ENCODE assay signal across 8 cellular contexts in the genomic region with DNA sequence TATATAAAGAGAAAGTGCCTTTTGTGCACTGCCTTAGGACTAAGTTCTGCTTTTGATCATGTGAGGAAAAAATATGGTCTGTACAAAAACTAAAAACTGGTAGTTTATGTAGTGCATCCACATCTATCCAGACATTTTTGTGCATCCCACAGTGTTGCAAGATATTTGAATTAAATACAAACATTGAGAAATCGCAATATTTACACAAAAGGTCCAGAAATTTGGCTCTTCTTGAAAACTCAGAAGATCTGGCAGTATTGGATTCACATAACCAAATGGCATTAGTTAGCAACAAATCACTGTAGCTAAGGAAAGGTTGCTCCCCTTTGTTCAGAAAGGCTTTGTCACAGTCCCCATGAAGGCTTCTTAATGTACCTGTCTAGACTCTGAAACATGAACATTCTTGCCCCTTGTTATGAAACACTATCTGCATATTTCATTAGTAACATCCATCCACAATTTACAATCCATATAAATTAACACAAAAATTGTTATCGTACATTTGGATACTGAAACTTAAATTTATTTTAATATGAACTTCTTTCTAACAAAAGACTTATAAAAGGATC. TPM values are rescaled to one million over a fixed set of nuclear protein-coding genes. Genes with fewer than 3 reads are reported as not detected.
DNase-seq lines count a peak whose midpoint lies in the region; ATAC-seq, FAIRE-seq and TF ChIP-seq lines count a peak whose summit lies in the region.

No MANE protein-coding gene starts in this region.

- no peaks in the 10 kb centered on the region for H3K9me3 ChIP-seq in SK-N-MC (ENCODE audit: low read depth, low read length)
- no peaks in the 10 kb centered on the region for H3K9me3 ChIP-seq in esophagus muscularis mucosa
- H3K9me3 ChIP-seq in ovary: no peaks in the 10 kb centered on the region

- H3K27me3 ChIP-seq in esophagus muscularis mucosa (no peaks in the 10 kb centered on the region), ovary (no peaks in the 10 kb centered on the region)

- TF ChIP-seq EP300 in esophagus muscularis mucosa (IDR thresholded peaks at IDR 0.05): no peak
- TF ChIP-seq EP300 in ovary (IDR thresholded peaks at IDR 0.05): no peak

- no peak for ATAC-seq in GM21423 (IDR thresholded peaks at IDR 0.05; ENCODE audit: unreplicated experiment)

- H3K4me1 ChIP-seq in esophagus muscularis mucosa (peaks cover 14 to 51% (median 43%) of the 10 kb centered on the region in 4 donors), ovary (ENCODE audit: insufficient read depth) (peaks cover 7% of the 10 kb centered on the region)

- H3K9ac ChIP-seq in SK-N-MC (ENCODE audit: insufficient read length): no peak overlapping the region

- peak overlapping the region; percentile 89 for H3K4me3 ChIP-seq in SK-N-MC
- H3K4me3 ChIP-seq in esophagus muscularis mucosa: peak overlapping the region; percentile 2 to 86 (median 76)
- H3K4me3 ChIP-seq in ovary: peak overlapping the region; percentile 64

- TF ChIP-seq CTCF in esophagus muscularis mucosa (IDR thresholded peaks at IDR 0.05) (no peak), ovary (IDR thresholded peaks at IDR 0.05) (no peak)

- H3K27ac ChIP-seq in SK-N-MC (no peak overlapping the region), esophagus muscularis mucosa (replicated peaks in 1 of 4) (no peak overlapping the region), ovary (no peak overlapping the region)

- WGBS in esophagus muscularis mucosa: 96% methylated on average over 2 of the region's 2 CpGs
- WGBS in ovary, 3 donors: 49 to 70% (median 58%) methylated on average over 2 of the region's 2 CpGs

- peak; percentile 25 for DNase-seq in NOMO-1 treated with DMSO at 0.1 percent for 48 hours (lab: John Stamatoyannopoulos, UW; ENCODE audit: unreplicated experiment)
- DNase-seq in NOMO-1 treated with dmso at 0.1 percent for 144 hours (lab: John Stamatoyannopoulos, UW; ENCODE audit: unreplicated experiment): no peak
- DNase-seq in SK-N-MC (ENCODE audit: low read depth, low spot score): no peak
- no peak for DNase-seq in esophagus muscularis mucosa (ENCODE audit: extremely low spot score)
- no peak for DNase-seq in ovary
- no peak for DNase-seq in frontal cortex (ENCODE audit: low spot score in 2 of 2)
- no peak for DNase-seq in putamen (ENCODE audit: low spot score)

- H3K36me3 ChIP-seq in SK-N-MC (ENCODE audit: insufficient read depth, low read length) (peaks cover 50% of the 10 kb centered on the region), esophagus muscularis mucosa (peaks cover 0 to 32% (median 16%) of the 10 kb centered on the region in 4 donors), ovary (no peaks in the 10 kb centered on the region)

- TF ChIP-seq POLR2A in esophagus muscularis mucosa (IDR thresholded peaks at IDR 0.05; ENCODE audit: low read depth) (no peak), ovary (IDR thresholded peaks at IDR 0.05) (no peak)

- intact Hi-C loops in esophagus muscularis mucosa (cut with DNase I) (no loop called here), ovary (cut with DNase I) (loop anchor here in 1 of 4 donors (10.0 kb wide), 1 partner anchor 1829 kb away; no protein-coding TSS in a partner anchor)

- no peak for FAIRE-seq in frontal cortex (lab: Jason Lieb, UNC)

RNA-seq across cellular contexts. Expression of gene MMADHC, which starts 2.2 kb away (rescaled TPM):
- 100 to 1,000 TPM in 3 of 4 donors, 10 to 100 TPM in 1; 96.5 to 184 (median 133) TPM for total RNA-seq in esophagus muscularis mucosa
- total RNA-seq in ovary: 10 to 100 TPM; 67.0 to 77.0 (median 73.1) TPM
- polyA plus RNA-seq in ovary: 10 to 100 TPM; 80.0 to 81.0 TPM
- 147 TPM for total RNA-seq in frontal cortex
